8 cellular contexts compared by ENCODE assay signal in genomic region chr15:64825081-64825430, GRCh38. TPM values are rescaled to one million over a fixed set of nuclear protein-coding genes. Genes with fewer than 3 reads are reported as not detected.
DNase-seq lines count a peak whose midpoint lies in the region; ATAC-seq and TF ChIP-seq lines count a peak whose summit lies in the region.

No MANE protein-coding gene starts in this region.

- H3K79me2 ChIP-seq in fibroblast of lung (ENCODE audit: control insufficient read depth, insufficient read depth, low read length): peaks cover 7% of the 10 kb centered on the region

- H3K27me3 Mint-ChIP-seq in activated naive CD4-positive, alpha-beta T cell treated with anti-CD3 and anti-CD28 coated beads for 36 hours (ENCODE audit: low read depth): peaks cover 8% of the 10 kb centered on the region

- peak overlapping the region; percentile 3 for H3K27ac Mint-ChIP-seq in activated naive CD4-positive, alpha-beta T cell treated with anti-CD3 and anti-CD28 coated beads for 36 hours

- peak overlapping the region; percentile 66 to 87 (median 78) for H3K4me3 ChIP-seq in fibroblast of lung (replicated peaks in 1 of 4; ENCODE audit: control extremely low read depth in 1 of 4, insufficient read depth in 1 of 4, low read depth in 3 of 4, low read length in 4 of 4)
- peak overlapping the region; percentile 76 for H3K4me3 ChIP-seq in psoas muscle
- peak overlapping the region in 1 of 2 donors; percentile 49 for H3K4me3 ChIP-seq in aorta (ENCODE audit: low read length in 2 of 2)

- peak; percentile 5 to 57 (median 41) for ATAC-seq in psoas muscle
- no peak for ATAC-seq in aorta (ENCODE audit: low FRiP score)

- WGBS in psoas muscle, 3 donors: 1% methylated on average over 13 of the region's 13 CpGs
- WGBS in aorta, 2 donors: 1% methylated on average over 13 of the region's 13 CpGs

- H3K4me2 ChIP-seq in fibroblast of lung (ENCODE audit: extremely low read depth, insufficient read depth, low read length): peak overlapping the region; percentile 99

- H3K27ac ChIP-seq in RWPE1 (peak overlapping the region; percentile 77), fibroblast of lung (ENCODE audit: insufficient read depth, low read length) (peak overlapping the region; percentile 71), psoas muscle (no peak overlapping the region), aorta (ENCODE audit: low read depth in 1 of 2, low read length in 2 of 2) (no peak overlapping the region)

- H3K27me3 ChIP-seq in fibroblast of lung (ENCODE audit: control insufficient read depth, insufficient read depth, low read length): no peaks in the 10 kb centered on the region
- H3K27me3 ChIP-seq in psoas muscle (ENCODE audit: insufficient read depth in 3 of 3, low read length in 2 of 3): no peaks in the 10 kb centered on the region
- H3K27me3 ChIP-seq in aorta (ENCODE audit: control insufficient read depth in 1 of 2, insufficient read depth in 2 of 2, low read length in 1 of 2): no peaks in the 10 kb centered on the region

- no peaks in the 10 kb centered on the region for H4K20me1 ChIP-seq in fibroblast of lung (ENCODE audit: control insufficient read depth, extremely low read depth, insufficient read depth, low read length)

- H3K9ac ChIP-seq in fibroblast of lung (ENCODE audit: insufficient read depth, low read length): peak overlapping the region; percentile 30

- H3K36me3 ChIP-seq in fibroblast of lung (ENCODE audit: control insufficient read depth, insufficient read depth, low read length): peaks cover 6% of the 10 kb centered on the region
- H3K36me3 ChIP-seq in psoas muscle (ENCODE audit: insufficient read depth in 1 of 2, low read depth in 1 of 2): no peaks in the 10 kb centered on the region
- no peaks in the 10 kb centered on the region for H3K36me3 ChIP-seq in aorta (ENCODE audit: control insufficient read depth in 1 of 2, insufficient read depth in 2 of 2, low read length in 1 of 2)

- H3K4me1 ChIP-seq in fibroblast of lung (ENCODE audit: control insufficient read depth, extremely low read depth, insufficient read depth, low read length) (peaks cover 11% of the 10 kb centered on the region), psoas muscle (peaks cover 14% of the 10 kb centered on the region), aorta (ENCODE audit: control insufficient read depth in 1 of 2, insufficient read depth in 2 of 2, low read length in 2 of 2) (no peaks in the 10 kb centered on the region)

- peaks cover 20% of the 10 kb centered on the region for H3K4me1 Mint-ChIP-seq in activated naive CD4-positive, alpha-beta T cell treated with anti-CD3 and anti-CD28 coated beads for 36 hours (ENCODE audit: low read depth)

- H3K9me3 Mint-ChIP-seq in activated naive CD4-positive, alpha-beta T cell treated with anti-CD3 and anti-CD28 coated beads for 36 hours: no peaks in the 10 kb centered on the region

- peaks cover 6% of the 10 kb centered on the region for H3K36me3 Mint-ChIP-seq in activated naive CD4-positive, alpha-beta T cell treated with anti-CD3 and anti-CD28 coated beads for 36 hours (ENCODE audit: low read depth)

- CTCF ChIA-PET in activated naive CD4-positive, alpha-beta T cell treated with anti-CD3 and anti-CD28 coated beads for 36 hours (lab: Charles Lee): interaction anchor here (0.8 to 1.7 kb wide), 3 partner anchors 11 to 70 kb away, joined by 3 to 8 read pairs (median 4); no protein-coding TSS in a partner anchor
- CTCF ChIA-PET in RWPE1 (lab: Yijun Ruan, JAX): no interaction called here

- intact Hi-C loops in activated naive CD4-positive, alpha-beta T cell treated with anti-CD3 and anti-CD28 coated beads for 36 hours (cut with micrococcal nuclease): loop anchor here (1.0 to 2.0 kb wide), 5 partner anchors 10 to 204 kb away; partner anchors contain the start of genes MTFMT and PLEKHO2
- intact Hi-C loops in psoas muscle (cut with DNase I): no loop called here
- intact Hi-C loops in aorta (cut with DNase I): no loop called here

- DNase-seq in activated naive CD4-positive, alpha-beta T cell treated with anti-CD3 and anti-CD28 coated beads for 36 hours: peak; percentile 36
- DNase-seq in activated naive CD4-positive, alpha-beta T cell treated with Interleukin-2 at 50 U/mL for 16 hours: no peak
- DNase-seq in RWPE1 (ENCODE audit: low spot score): no peak
- DNase-seq in fibroblast of lung (ENCODE audit: low read depth in 2 of 2): peak in 1 of 2 donors; percentile 20
- DNase-seq in psoas muscle: no peak
- no peak for DNase-seq in aorta
- DNase-seq in activated effector memory CD4-positive, alpha-beta T cell treated with anti-CD3 and anti-CD28 coated beads, Interleukin-2, amount 50 U/mL, for 16 hours: no peak
- DNase-seq in stimulated activated CD8-positive, alpha-beta memory T cell treated with anti-CD3 and anti-CD28 coated beads, Interleukin-4, amount 100 ng/mL, for 48 hours: no peak

- H2AFZ ChIP-seq in fibroblast of lung (ENCODE audit: low read length): peak overlapping the region; percentile 55

- POLR2A ChIA-PET in RWPE1 (lab: Yijun Ruan, JAX; ENCODE audit: low non-redundant PET): no interaction called here

- TF ChIP-seq CTCF in RWPE1 (conservative IDR thresholded peaks at IDR 0.05; ENCODE audit: low read depth) (no peak), fibroblast of lung (conservative IDR thresholded peaks at IDR 0.05 in 1 of 2, IDR thresholded peaks at IDR 0.05 in 1 of 2; ENCODE audit: low read depth in 1 of 2, low read length in 2 of 2) (no peak), psoas muscle (IDR thresholded peaks at IDR 0.05) (no peak)

- peak overlapping the region; percentile 84 for H3K4me3 Mint-ChIP-seq in activated naive CD4-positive, alpha-beta T cell treated with anti-CD3 and anti-CD28 coated beads for 36 hours

- H3K9me3 ChIP-seq in fibroblast of lung (ENCODE audit: control insufficient read depth, insufficient read depth, low read depth, low read length) (no peaks in the 10 kb centered on the region), psoas muscle (no peaks in the 10 kb centered on the region), aorta (ENCODE audit: control insufficient read depth, low read length) (no peaks in the 10 kb centered on the region)

RNA-seq across cellular contexts. Expression of gene PIF1, which starts 0.4 kb away (rescaled TPM):
- 10 to 100 TPM; 38.4 to 43.9 TPM for total RNA-seq in activated naive CD4-positive, alpha-beta T cell treated with anti-CD3 and anti-CD28 coated beads for 36 hours
- total RNA-seq in fibroblast of lung (3.1 and 9.4 TPM in 2 replicates), psoas muscle (under 1 TPM; 0.24 to 0.52 (median 0.36) TPM), aorta (1 to 10 TPM in 1 of 2 donors, under 1 TPM in 1; 0.65 to 2.8 TPM)
- polyA plus RNA-seq in fibroblast of lung (5.1 and 5.2 TPM in 2 replicates), psoas muscle (under 1 TPM; 0.34 to 0.47 (median 0.36) TPM), aorta (1 to 10 TPM in 1 of 2 donors, under 1 TPM in 1; 0.50 to 4.2 TPM)
- polyA plus RNA-seq in fibroblast of lung (2012): 5.1 and 6.2 TPM in 2 replicates
- polyA minus RNA-seq in fibroblast of lung (ENCODE audit: low replicate concordance): 5.8 and 16.8 TPM in 2 replicates

RNA-seq across cellular contexts. Expression of gene PLEKHO2, which starts 16.7 kb away (rescaled TPM):
- total RNA-seq in activated naive CD4-positive, alpha-beta T cell treated with anti-CD3 and anti-CD28 coated beads for 36 hours: 10 to 100 TPM; 12.5 to 12.7 TPM
- total RNA-seq in fibroblast of lung (70.1 and 163 TPM in 2 replicates), psoas muscle (1 to 10 TPM; 5.2 to 6.7 (median 6.2) TPM), aorta (10 to 100 TPM; 46.2 to 50.4 TPM)
- polyA plus RNA-seq in fibroblast of lung (39.2 and 78.6 TPM in 2 replicates), psoas muscle (1 to 10 TPM; 1.9 to 4.4 (median 2.9) TPM), aorta (10 to 100 TPM; 12.2 to 13.5 TPM)
- polyA plus RNA-seq in fibroblast of lung (2012): 50.1 and 100 TPM in 2 replicates
- polyA minus RNA-seq in fibroblast of lung (ENCODE audit: low replicate concordance): 85.7 and 150 TPM in 2 replicates

RNA-seq across cellular contexts. Expression of gene RBPMS2, which starts 49.7 kb away (rescaled TPM):
- not detected for total RNA-seq in activated naive CD4-positive, alpha-beta T cell treated with anti-CD3 and anti-CD28 coated beads for 36 hours
- under 0.01 TPM in 1 of 2 replicates, not detected in the other for total RNA-seq in fibroblast of lung
- polyA plus RNA-seq in fibroblast of lung: 0.18 and 1.1 TPM in 2 replicates
- 1.1 and 3.4 TPM in 2 replicates for polyA plus RNA-seq in fibroblast of lung (2012)
- polyA minus RNA-seq in fibroblast of lung (ENCODE audit: low replicate concordance): 6.6 TPM in 1 of 2 replicates, not detected in the other
- total RNA-seq in psoas muscle: 1 to 10 TPM; 1.9 to 3.6 (median 2.3) TPM
- 1 to 10 TPM; 1.6 to 2.0 (median 2.0) TPM for polyA plus RNA-seq in psoas muscle
- total RNA-seq in aorta: 1 to 10 TPM; 6.9 to 9.9 TPM
- polyA plus RNA-seq in aorta: 1 to 10 TPM in 1 of 2 donors, under 1 TPM in 1; 0.51 to 1.0 TPM

Comparison
In these comparisons a context has a peak if more than half of its experiments do, and no peak if none do; other contexts are left out.
1. H3K27ac ChIP-seq: peak in RWPE1 (single experiment) and fibroblast of lung (single experiment); none in psoas muscle (single experiment) and aorta (0 of 2).